Comparison of ENCODE assay signal across 14 cellular contexts in the genomic region with DNA sequence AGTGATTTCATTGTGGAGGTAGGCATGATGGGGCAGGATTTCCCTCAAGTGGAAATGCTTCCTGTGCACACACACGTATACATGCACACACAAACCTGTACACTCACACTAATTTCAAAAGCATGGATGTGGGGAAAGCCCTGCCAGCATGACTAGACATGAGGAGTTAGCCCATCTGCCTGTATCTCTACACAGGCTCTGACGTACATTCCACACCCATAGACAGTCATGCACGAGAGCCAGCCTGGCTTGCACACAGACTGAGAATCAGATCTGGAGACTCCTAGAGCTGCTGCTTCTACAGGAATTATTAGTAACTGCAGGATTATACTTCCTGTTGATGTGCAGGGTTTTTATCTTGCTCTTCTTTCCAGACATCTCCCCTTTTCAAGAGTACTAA. TPM values are rescaled to one million over a fixed set of nuclear protein-coding genes. Genes with fewer than 3 reads are reported as not detected.
DNase-seq lines count a peak whose midpoint lies in the region; ATAC-seq, FAIRE-seq and TF ChIP-seq lines count a peak whose summit lies in the region.
"Had no signal": no experiment of that assay in that cellular context is flagged by ENCODE, and none has a peak within 500 bp of the region (broad histone marks: within the 10 kb centered on the region; RNA-seq: fewer than 3 reads in every experiment).

No MANE protein-coding gene starts in this region.

- ATAC-seq in mucosa of descending colon (peak; percentile 30), GM21423 (IDR thresholded peaks at IDR 0.05; ENCODE audit: unreplicated experiment) (no peak)

- peak overlapping the region; percentile 74 for H3K27ac ChIP-seq in epithelial cell of prostate
- H3K27ac ChIP-seq: SK-N-MC had no signal

- H3K4me3 ChIP-seq in AG04449 (ENCODE audit: low read depth, low read length) (no peak overlapping the region), mucosa of descending colon (no peak overlapping the region)
- H3K4me3 ChIP-seq: SK-N-MC had no signal

- CTCF ChIA-PET in AG04449 (lab: Yijun Ruan, JAX), result interaction anchor here (0.6 kb wide), 1 partner anchor 13 kb away, joined by 3 read pairs; no protein-coding TSS in a partner anchor

- no peaks in the 10 kb centered on the region for H3K9me3 ChIP-seq in mucosa of descending colon

- DNase-seq in AG04449 (ENCODE audit: low read depth, low spot score) (peak; percentile 9), HPDE6-E6E7 (ENCODE audit: extremely low spot score) (peak; percentile 84), epithelial cell of prostate (ENCODE audit: low read depth, low spot score) (peak; percentile 98), mucosa of descending colon (no peak), NCI-H1930 (lab: John Stamatoyannopoulos, UW) (no peak), H54 (ENCODE audit: insufficient read length, low spot score) (no peak), NCI-H2081 (lab: John Stamatoyannopoulos, UW) (no peak)
- DNase-seq: activated CD4-positive, alpha-beta T cell treated with anti-CD3 and anti-CD28 coated beads for 48 hours; activated naive CD8-positive, alpha-beta T cell treated with anti-CD3 and anti-CD28 coated beads for 36 hours; effector CD4-positive, alpha-beta T cell; natural killer cell had no signal

- TF ChIP-seq POLR2A in H54 (IDR thresholded peaks at IDR 0.05; ENCODE audit: low read depth, low read length), result no peak

- POLR2A ChIA-PET in AG04449 (lab: Yijun Ruan, JAX), result no interaction called here

- intact Hi-C loops in mucosa of descending colon (cut with DNase I, micrococcal nuclease), result no loop called here

- no peaks in the 10 kb centered on the region for H3K36me3 ChIP-seq in mucosa of descending colon (ENCODE audit: low read depth)

- FAIRE-seq in H54 (lab: Jason Lieb, UNC), result no peak
- FAIRE-seq: GM19239 had no signal

- TF ChIP-seq CTCF in AG04449 (IDR thresholded peaks at IDR 0.05; ENCODE audit: insufficient read depth, low read length, missing control alignments) (no peak), mucosa of descending colon (IDR thresholded peaks at IDR 0.05) (no peak)

- H3K4me1 ChIP-seq in mucosa of descending colon (ENCODE audit: low read depth), result no peaks in the 10 kb centered on the region

RNA-seq across cellular contexts. Expression of gene NFU1, which starts 27.3 kb away (rescaled TPM):
- total RNA-seq in mucosa of descending colon, result 10 to 100 TPM; 38.9 to 60.6 (median 47.2) TPM

Comparison
In these comparisons a context has a peak if more than half of its experiments do, and no peak if none do; other contexts are left out.
1. DNase-seq: peak in AG04449 (single experiment), HPDE6-E6E7 (single experiment) and epithelial cell of prostate (single experiment); none in mucosa of descending colon (0 of 3), NCI-H1930 (0 of 2), H54 (single experiment) and NCI-H2081 (0 of 2).